Comparison of ENCODE assay signal across 3 cellular contexts in the genomic region with DNA sequence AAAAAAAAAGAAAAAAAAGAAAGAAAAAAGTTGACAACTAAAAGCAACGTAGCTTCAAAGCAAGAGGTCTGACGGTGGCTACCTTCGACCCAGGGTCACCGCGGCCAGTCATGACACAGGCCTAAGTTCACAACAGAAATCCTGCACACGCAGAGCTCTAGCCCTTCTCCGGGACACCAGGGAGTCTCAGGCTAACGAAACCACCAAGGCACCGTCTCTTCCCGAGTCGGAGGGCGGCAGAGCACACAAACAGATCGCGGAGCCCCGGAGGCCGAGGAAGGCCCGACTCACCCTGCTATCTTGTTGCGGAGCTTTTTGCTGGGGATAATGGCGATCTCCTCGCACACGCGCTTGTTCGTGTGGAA.
TF ChIP-seq lines count a peak whose summit lies in the region.

No MANE protein-coding gene starts in this region.

TF ChIP-seq in SK-N-SH, 30 proteins besides CTCF, POLR2A, EP300 and RAD21 (continued from another document):
- TF ChIP-seq RXRA (IDR thresholded peaks at IDR 0.05; ENCODE audit: borderline replicate concordance, low read depth) (no peak), FOXM1 (IDR thresholded peaks at IDR 0.05; ENCODE audit: low read depth) (no peak), POLR2AphosphoS5 (IDR thresholded peaks at IDR 0.05; ENCODE audit: low read depth, low read length) (no peak), TCF12 (IDR thresholded peaks at IDR 0.05) (no peak), SMC3 (IDR thresholded peaks at IDR 0.05; ENCODE audit: low read depth, low read length) (no peak), NFIC (IDR thresholded peaks at IDR 0.05; ENCODE audit: borderline replicate concordance) (no peak), MEF2A (IDR thresholded peaks at IDR 0.05; ENCODE audit: borderline replicate concordance, low read depth) (no peak), GABPA (IDR thresholded peaks at IDR 0.05; ENCODE audit: low read depth) (no peak), FOXJ3 (CRISPR knock-in tag; IDR thresholded peaks at IDR 0.05) (no peak), MXI1 (IDR thresholded peaks at IDR 0.05; ENCODE audit: low read depth, low read length) (no peak)
- TF ChIP-seq, protein P1, sequence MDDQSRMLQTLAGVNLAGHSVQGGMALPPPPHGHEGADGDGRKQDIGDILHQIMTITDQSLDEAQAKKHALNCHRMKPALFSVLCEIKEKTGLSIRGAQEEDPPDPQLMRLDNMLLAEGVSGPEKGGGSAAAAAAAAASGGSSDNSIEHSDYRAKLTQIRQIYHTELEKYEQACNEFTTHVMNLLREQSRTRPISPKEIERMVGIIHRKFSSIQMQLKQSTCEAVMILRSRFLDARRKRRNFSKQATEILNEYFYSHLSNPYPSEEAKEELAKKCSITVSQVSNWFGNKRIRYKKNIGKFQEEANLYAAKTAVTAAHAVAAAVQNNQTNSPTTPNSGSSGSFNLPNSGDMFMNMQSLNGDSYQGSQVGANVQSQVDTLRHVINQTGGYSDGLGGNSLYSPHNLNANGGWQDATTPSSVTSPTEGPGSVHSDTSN (IDR thresholded peaks at IDR 0.05) = no peak
- TF ChIP-seq, protein P2, sequence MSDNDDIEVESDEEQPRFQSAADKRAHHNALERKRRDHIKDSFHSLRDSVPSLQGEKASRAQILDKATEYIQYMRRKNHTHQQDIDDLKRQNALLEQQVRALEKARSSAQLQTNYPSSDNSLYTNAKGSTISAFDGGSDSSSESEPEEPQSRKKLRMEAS (IDR thresholded peaks at IDR 0.05; ENCODE audit: low read depth) = no peak
- TF ChIP-seq, protein P3, sequence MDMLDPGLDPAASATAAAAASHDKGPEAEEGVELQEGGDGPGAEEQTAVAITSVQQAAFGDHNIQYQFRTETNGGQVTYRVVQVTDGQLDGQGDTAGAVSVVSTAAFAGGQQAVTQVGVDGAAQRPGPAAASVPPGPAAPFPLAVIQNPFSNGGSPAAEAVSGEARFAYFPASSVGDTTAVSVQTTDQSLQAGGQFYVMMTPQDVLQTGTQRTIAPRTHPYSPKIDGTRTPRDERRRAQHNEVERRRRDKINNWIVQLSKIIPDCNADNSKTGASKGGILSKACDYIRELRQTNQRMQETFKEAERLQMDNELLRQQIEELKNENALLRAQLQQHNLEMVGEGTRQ (IDR thresholded peaks at IDR 0.05; ENCODE audit: borderline replicate concordance, low read depth, low read length) = no peak

TF ChIP-seq in SK-N-SH treated with all-trans-retinoic acid at 6 μM for 48 hours, 23 proteins besides CTCF, POLR2A, EP300 and RAD21 (continued from another document):
- TF ChIP-seq, protein P4, sequence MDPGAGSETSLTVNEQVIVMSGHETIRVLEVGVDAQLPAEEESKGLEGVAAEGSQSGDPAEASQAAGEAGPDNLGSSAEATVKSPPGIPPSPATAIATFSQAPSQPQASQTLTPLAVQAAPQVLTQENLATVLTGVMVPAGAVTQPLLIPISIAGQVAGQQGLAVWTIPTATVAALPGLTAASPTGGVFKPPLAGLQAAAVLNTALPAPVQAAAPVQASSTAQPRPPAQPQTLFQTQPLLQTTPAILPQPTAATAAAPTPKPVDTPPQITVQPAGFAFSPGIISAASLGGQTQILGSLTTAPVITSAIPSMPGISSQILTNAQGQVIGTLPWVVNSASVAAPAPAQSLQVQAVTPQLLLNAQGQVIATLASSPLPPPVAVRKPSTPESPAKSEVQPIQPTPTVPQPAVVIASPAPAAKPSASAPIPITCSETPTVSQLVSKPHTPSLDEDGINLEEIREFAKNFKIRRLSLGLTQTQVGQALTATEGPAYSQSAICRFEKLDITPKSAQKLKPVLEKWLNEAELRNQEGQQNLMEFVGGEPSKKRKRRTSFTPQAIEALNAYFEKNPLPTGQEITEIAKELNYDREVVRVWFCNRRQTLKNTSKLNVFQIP (CRISPR knock-in tag; IDR thresholded peaks at IDR 0.05; ENCODE audit: borderline replicate concordance, low read depth) = no peak
- no peak for TF ChIP-seq ZC3H10 (CRISPR knock-in tag; IDR thresholded peaks at IDR 0.05)
- TF ChIP-seq, protein P5, sequence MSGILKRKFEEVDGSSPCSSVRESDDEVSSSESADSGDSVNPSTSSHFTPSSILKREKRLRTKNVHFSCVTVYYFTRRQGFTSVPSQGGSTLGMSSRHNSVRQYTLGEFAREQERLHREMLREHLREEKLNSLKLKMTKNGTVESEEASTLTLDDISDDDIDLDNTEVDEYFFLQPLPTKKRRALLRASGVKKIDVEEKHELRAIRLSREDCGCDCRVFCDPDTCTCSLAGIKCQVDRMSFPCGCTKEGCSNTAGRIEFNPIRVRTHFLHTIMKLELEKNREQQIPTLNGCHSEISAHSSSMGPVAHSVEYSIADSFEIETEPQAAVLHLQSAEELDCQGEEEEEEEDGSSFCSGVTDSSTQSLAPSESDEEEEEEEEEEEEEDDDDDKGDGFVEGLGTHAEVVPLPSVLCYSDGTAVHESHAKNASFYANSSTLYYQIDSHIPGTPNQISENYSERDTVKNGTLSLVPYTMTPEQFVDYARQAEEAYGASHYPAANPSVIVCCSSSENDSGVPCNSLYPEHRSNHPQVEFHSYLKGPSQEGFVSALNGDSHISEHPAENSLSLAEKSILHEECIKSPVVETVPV (CRISPR knock-in tag; IDR thresholded peaks at IDR 0.05) = no peak
- TF ChIP-seq ZFP30 (CRISPR knock-in tag; IDR thresholded peaks at IDR 0.05) = no peak
- no peak for TF ChIP-seq ZNF8 (CRISPR knock-in tag; IDR thresholded peaks at IDR 0.05)
- TF ChIP-seq ZNF565 (CRISPR knock-in tag; conservative IDR thresholded peaks at IDR 0.05; ENCODE audit: low read depth) = no peak
- TF ChIP-seq ZFP3 (CRISPR knock-in tag; IDR thresholded peaks at IDR 0.05) = no peak
TF ChIP-seq in SK-N-SH treated with all-trans-retinoic acid at 6 μM for 48 hours: peak in this region for 0.

TF ChIP-seq in WTC11, 78 proteins besides CTCF, POLR2A, EP300 and RAD21 (continued from another document):
- TF ChIP-seq ZNF281 (CRISPR knock-in tag; IDR thresholded peaks at IDR 0.05) (no peak), ZNF532 (CRISPR knock-in tag; IDR thresholded peaks at IDR 0.05; ENCODE audit: borderline replicate concordance) (no peak), ZNF219 (CRISPR knock-in tag; IDR thresholded peaks at IDR 0.05; ENCODE audit: borderline replicate concordance) (no peak), ERG (CRISPR knock-in tag; IDR thresholded peaks at IDR 0.05) (no peak), FOXJ3 (CRISPR knock-in tag; IDR thresholded peaks at IDR 0.05; ENCODE audit: borderline replicate concordance) (no peak)
- TF ChIP-seq, protein P6, sequence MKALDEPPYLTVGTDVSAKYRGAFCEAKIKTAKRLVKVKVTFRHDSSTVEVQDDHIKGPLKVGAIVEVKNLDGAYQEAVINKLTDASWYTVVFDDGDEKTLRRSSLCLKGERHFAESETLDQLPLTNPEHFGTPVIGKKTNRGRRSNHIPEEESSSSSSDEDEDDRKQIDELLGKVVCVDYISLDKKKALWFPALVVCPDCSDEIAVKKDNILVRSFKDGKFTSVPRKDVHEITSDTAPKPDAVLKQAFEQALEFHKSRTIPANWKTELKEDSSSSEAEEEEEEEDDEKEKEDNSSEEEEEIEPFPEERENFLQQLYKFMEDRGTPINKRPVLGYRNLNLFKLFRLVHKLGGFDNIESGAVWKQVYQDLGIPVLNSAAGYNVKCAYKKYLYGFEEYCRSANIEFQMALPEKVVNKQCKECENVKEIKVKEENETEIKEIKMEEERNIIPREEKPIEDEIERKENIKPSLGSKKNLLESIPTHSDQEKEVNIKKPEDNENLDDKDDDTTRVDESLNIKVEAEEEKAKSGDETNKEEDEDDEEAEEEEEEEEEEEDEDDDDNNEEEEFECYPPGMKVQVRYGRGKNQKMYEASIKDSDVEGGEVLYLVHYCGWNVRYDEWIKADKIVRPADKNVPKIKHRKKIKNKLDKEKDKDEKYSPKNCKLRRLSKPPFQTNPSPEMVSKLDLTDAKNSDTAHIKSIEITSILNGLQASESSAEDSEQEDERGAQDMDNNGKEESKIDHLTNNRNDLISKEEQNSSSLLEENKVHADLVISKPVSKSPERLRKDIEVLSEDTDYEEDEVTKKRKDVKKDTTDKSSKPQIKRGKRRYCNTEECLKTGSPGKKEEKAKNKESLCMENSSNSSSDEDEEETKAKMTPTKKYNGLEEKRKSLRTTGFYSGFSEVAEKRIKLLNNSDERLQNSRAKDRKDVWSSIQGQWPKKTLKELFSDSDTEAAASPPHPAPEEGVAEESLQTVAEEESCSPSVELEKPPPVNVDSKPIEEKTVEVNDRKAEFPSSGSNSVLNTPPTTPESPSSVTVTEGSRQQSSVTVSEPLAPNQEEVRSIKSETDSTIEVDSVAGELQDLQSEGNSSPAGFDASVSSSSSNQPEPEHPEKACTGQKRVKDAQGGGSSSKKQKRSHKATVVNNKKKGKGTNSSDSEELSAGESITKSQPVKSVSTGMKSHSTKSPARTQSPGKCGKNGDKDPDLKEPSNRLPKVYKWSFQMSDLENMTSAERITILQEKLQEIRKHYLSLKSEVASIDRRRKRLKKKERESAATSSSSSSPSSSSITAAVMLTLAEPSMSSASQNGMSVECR (CRISPR knock-in tag; IDR thresholded peaks at IDR 0.05; ENCODE audit: borderline replicate concordance) = no peak
